12 cellular contexts compared by ENCODE assay signal in the genomic region with DNA sequence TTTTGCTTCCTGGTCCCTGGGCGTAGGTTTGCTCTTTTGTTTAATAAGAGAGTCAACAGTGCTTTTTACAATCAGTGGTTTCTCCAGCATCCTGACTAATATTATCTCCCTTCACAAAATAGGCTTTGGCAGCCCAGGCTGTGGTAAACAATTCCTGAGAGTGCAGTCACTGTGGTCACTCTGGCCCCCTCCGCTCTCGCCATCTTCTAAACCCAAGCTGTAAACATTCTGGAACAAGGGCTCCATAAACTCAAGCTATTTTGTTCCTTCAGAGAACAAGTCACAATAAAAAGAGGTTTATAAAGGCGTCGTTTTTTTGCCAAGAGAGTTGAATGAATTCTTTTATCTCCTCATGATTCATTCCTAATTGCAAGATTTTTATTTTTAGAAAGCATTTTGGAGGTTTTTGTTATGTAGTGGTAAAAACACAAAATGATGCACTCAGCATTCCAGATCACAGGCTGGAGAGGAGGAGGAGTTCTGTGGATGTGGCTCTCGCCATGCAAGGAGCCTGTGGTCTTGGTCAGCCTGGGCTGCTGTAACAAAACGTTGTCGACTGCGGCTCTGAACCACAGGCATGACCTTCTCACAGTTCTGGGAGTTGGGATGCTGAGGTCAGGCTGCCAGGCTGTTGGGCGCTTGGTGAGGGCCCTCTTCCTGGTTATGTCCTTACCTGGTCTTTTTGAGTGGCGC.
DNase-seq lines count a peak whose midpoint lies in the region; ATAC-seq and TF ChIP-seq lines count a peak whose summit lies in the region.
"Had no signal": no experiment of that assay in that cellular context is flagged by ENCODE, and none has a peak within 500 bp of the region (broad histone marks: within the 10 kb centered on the region; RNA-seq: fewer than 3 reads in every experiment).

No MANE protein-coding gene starts in this region.

- peaks cover 6% of the 10 kb centered on the region; the same call in 1 of the 2 replicates for H3F3A ChIP-seq in GM23248 (ENCODE audit: insufficient read depth)

- no peaks in the 10 kb centered on the region for H3K9me2 ChIP-seq in GM23248 (ENCODE audit: insufficient read depth)

- WGBS in GM23248 (ENCODE audit: low coverage in 1 of 2, low lambda C conversion rate in 2 of 2, missing lambda C conversion rate in 2 of 2), 2 experiments, result 48 to 51% methylated on average over 11 of the region's 11 CpGs
- WGBS in transverse colon (ENCODE audit: low coverage in 1 of 2), 2 donors, result 67 to 74% methylated on average over 6 to 11 of the region's 11 CpGs

- H3K36me3 ChIP-seq in GM23248 (ENCODE audit: low read depth), result no peaks in the 10 kb centered on the region
- no peaks in the 10 kb centered on the region for H3K36me3 ChIP-seq in adipocyte (ENCODE audit: control insufficient read depth, insufficient read depth, low read length, severe bottlenecking)
- H3K36me3 ChIP-seq in transverse colon, result no peaks in the 10 kb centered on the region

- peak overlapping the region; percentile 57 for H2AFZ ChIP-seq in GM23248

- no peak for TF ChIP-seq CTCF in transverse colon (IDR thresholded peaks at IDR 0.05)

- H3K9me3 ChIP-seq in GM23248 (ENCODE audit: low read depth) (no peaks in the 10 kb centered on the region), adipocyte (ENCODE audit: control insufficient read depth, low read length) (no peaks in the 10 kb centered on the region), transverse colon (no peaks in the 10 kb centered on the region)

- ATAC-seq in GM21529 (IDR thresholded peaks at IDR 0.05; ENCODE audit: unreplicated experiment) (no peak), GM19395 (IDR thresholded peaks at IDR 0.05; ENCODE audit: unreplicated experiment) (no peak)
- ATAC-seq: left colon had no signal

- TF ChIP-seq POLR2A in transverse colon (IDR thresholded peaks at IDR 0.05), result no peak

- H4K20me1 ChIP-seq in GM23248 (ENCODE audit: insufficient read depth), result no peaks in the 10 kb centered on the region

- DNase-seq in GM23248 (peak; percentile 78), adipocyte (ENCODE audit: low read depth) (peak; percentile 68), hepatic stellate cell (ENCODE audit: low spot score) (peak; percentile 19), transverse colon (no peak), OCI-M1 (lab: John Stamatoyannopoulos, UW) (no peak)
- DNase-seq in activated CD8-positive, alpha-beta memory T cell treated with anti-CD3 and anti-CD28 coated beads, Interleukin-2, amount 50 U/mL, for 4 hours, result no peak
- DNase-seq: effector memory CD4-positive, alpha-beta T cell; head of caudate nucleus; left colon; NCI-H1105 had no signal

- 0 out of 2 replicates have a peak, but pooled peaks cover 9% of the 10 kb centered on the region for H3K27me3 ChIP-seq in GM23248 (replicated peaks; ENCODE audit: insufficient read depth)
- no peaks in the 10 kb centered on the region for H3K27me3 ChIP-seq in adipocyte (replicated peaks; ENCODE audit: control insufficient read depth, insufficient read depth, low read length)
- no peaks in the 10 kb centered on the region for H3K27me3 ChIP-seq in transverse colon

- H3K27ac ChIP-seq in GM23248, result peak overlapping the region; percentile 39
- H3K27ac ChIP-seq in transverse colon, result peak overlapping the region; percentile 13 to 52 (median 29)

- in situ Hi-C loops in GM23248 (cut with MboI) (no loop called here), transverse colon (cut with MboI; ENCODE audit: low pct_ligation_motif_present in 1 of 4, low pct_unique_long_range_greater_than_20kb in 1 of 4, low sequenced_read_pairs in 3 of 4) (no loop called here)

- H3K4me3 ChIP-seq in GM23248 (no peak overlapping the region), adipocyte (ENCODE audit: low read length) (no peak overlapping the region), transverse colon (no peak overlapping the region)

- TF ChIP-seq EP300 in transverse colon (IDR thresholded peaks at IDR 0.05; ENCODE audit: low read depth), result no peak

- no peaks in the 10 kb centered on the region for H3K79me2 ChIP-seq in GM23248 (ENCODE audit: insufficient read depth)

- H3K4me1 ChIP-seq in GM23248 (ENCODE audit: insufficient read depth), result no peaks in the 10 kb centered on the region; the same call in 1 of the 2 replicates
- H3K4me1 ChIP-seq in adipocyte (ENCODE audit: control insufficient read depth, insufficient read depth, low read length), result peaks cover 8% of the 10 kb centered on the region
- H3K4me1 ChIP-seq in transverse colon, result no peaks in the 10 kb centered on the region

- H3K9ac ChIP-seq in GM23248 (no peak overlapping the region), adipocyte (ENCODE audit: low read length) (peak overlapping the region; percentile 52)

- intact Hi-C loops in transverse colon (cut with DNase I; ENCODE audit: low total_unique reads), result no loop called here

- peak overlapping the region; percentile 4 for H3K4me2 ChIP-seq in GM23248 (ENCODE audit: unreplicated experiment)

Comparison
In these comparisons a context has a peak if more than half of its experiments do, and no peak if none do; other contexts are left out.
1. DNase-seq: peak in GM23248 (single experiment), adipocyte (single experiment) and hepatic stellate cell (single experiment); none in transverse colon (single experiment), OCI-M1 (single experiment) and activated CD8-positive, alpha-beta memory T cell treated with anti-CD3 and anti-CD28 coated beads, Interleukin-2, amount 50 U/mL, for 4 hours (single experiment).